Comparison of ENCODE assay signal across 24 cellular contexts in genomic region chr3:138797508-138798038, GRCh38. TPM values are rescaled to one million over a fixed set of nuclear protein-coding genes. Genes with fewer than 3 reads are reported as not detected.
DNase-seq lines count a peak whose midpoint lies in the region; ATAC-seq and TF ChIP-seq lines count a peak whose summit lies in the region.
"Had no signal": no experiment of that assay in that cellular context is flagged by ENCODE, and none has a peak within 500 bp of the region (broad histone marks: within the 10 kb centered on the region; RNA-seq: fewer than 3 reads in every experiment).

No MANE protein-coding gene starts in this region.

- in situ Hi-C loops in gastrocnemius medialis (cut with MboI; ENCODE audit: low sequenced_read_pairs in 4 of 4) = no loop called here
- in situ Hi-C loops in HAP-1 (cut with MboI; ENCODE audit: low sequenced_read_pairs) = no loop called here

- no peak for TF ChIP-seq POLR2A in heart left ventricle (IDR thresholded peaks at IDR 0.05)
- peak in 1 of 2 donors; percentile 11 for TF ChIP-seq POLR2A in gastrocnemius medialis (IDR thresholded peaks at IDR 0.05)

- no TSS peak for BruUV-seq in A673 (replicated peaks; lab: Mats Ljungman, UMichigan)

- H3K9me3 ChIP-seq in heart left ventricle = no peaks in the 10 kb centered on the region
- no peaks in the 10 kb centered on the region for H3K9me3 ChIP-seq in gastrocnemius medialis
- H3K9me3 ChIP-seq in A673 (ENCODE audit: low read depth, low read length, poor library complexity, severe bottlenecking) = no peaks in the 10 kb centered on the region
- H3K9me3 ChIP-seq in HAP-1 = no peaks in the 10 kb centered on the region
- H3K9me3 ChIP-seq: BLaER1, spleen, upper lobe of right lung had no signal

- H3K36me3 Mint-ChIP-seq in activated T-helper 17 cell treated with anti-CD3 and anti-CD28 coated beads, Interleukin-2, amount 50 U/mL, for 72 hours (ENCODE audit: low read depth) = peaks cover 34% of the 10 kb centered on the region

- no peak overlapping the region for H3K4me3 Mint-ChIP-seq in activated T-helper 17 cell treated with anti-CD3 and anti-CD28 coated beads, Interleukin-2, amount 50 U/mL, for 72 hours
- H3K4me3 Mint-ChIP-seq: HFFc6; mesothelial cell of epicardium; naive thymus-derived CD8-positive, alpha-beta T cell had no signal

- WGBS in heart left ventricle, 4 donors = 93 to 95% (median 94%) methylated on average over 1 of the region's 1 CpG

- H3K4me3 ChIP-seq in heart left ventricle (no peak overlapping the region), gastrocnemius medialis (no peak overlapping the region), A673 (ENCODE audit: low read depth, low read length, poor library complexity, severe bottlenecking) (no peak overlapping the region), HAP-1 (no peak overlapping the region)
- H3K4me3 ChIP-seq: BLaER1, dorsolateral prefrontal cortex, GM23248, spleen, upper lobe of right lung had no signal

- peak; percentile 18 for ATAC-seq in Right ventricle myocardium superior (ENCODE audit: poor library complexity)
- ATAC-seq in heart left ventricle = no peak
- peak; percentile 49 for ATAC-seq in GM21529 (IDR thresholded peaks at IDR 0.05; ENCODE audit: unreplicated experiment)
- ATAC-seq in activated T-helper 17 cell treated with anti-CD3 and anti-CD28 coated beads, Interleukin-2, amount 50 U/mL, for 72 hours (replicated peaks) = no peak
- peak; percentile 71 to 78 for ATAC-seq in gastrocnemius medialis
- ATAC-seq: naive thymus-derived CD8-positive, alpha-beta T cell; upper lobe of right lung had no signal

- peaks cover 0 to 18% (median 11%) of the 10 kb centered on the region in 12 donors for H3K4me1 ChIP-seq in heart left ventricle
- peaks cover 31 to 36% of the 10 kb centered on the region in 2 donors for H3K4me1 ChIP-seq in gastrocnemius medialis
- H3K4me1 ChIP-seq in A673 (ENCODE audit: insufficient read depth, low read length, poor library complexity, severe bottlenecking) = no peaks in the 10 kb centered on the region
- peaks cover 10% of the 10 kb centered on the region for H3K4me1 ChIP-seq in HAP-1
- H3K4me1 ChIP-seq: BLaER1, upper lobe of right lung had no signal

- H3K27ac ChIP-seq in heart left ventricle (peak overlapping the region in 1 of 12 donors; percentile 4), gastrocnemius medialis (peak overlapping the region; percentile 73 to 85 (median 78)), A673 (ENCODE audit: low read depth, low read length, poor library complexity, severe bottlenecking) (no peak overlapping the region)
- H3K27ac ChIP-seq: BLaER1, dorsolateral prefrontal cortex, GM23248, spleen, upper lobe of right lung had no signal

- peak overlapping the region; percentile 85 for H3K27ac Mint-ChIP-seq in activated T-helper 17 cell treated with anti-CD3 and anti-CD28 coated beads, Interleukin-2, amount 50 U/mL, for 72 hours
- H3K27ac Mint-ChIP-seq: HFFc6, mesothelial cell of epicardium had no signal

- H3K4me1 Mint-ChIP-seq in activated T-helper 17 cell treated with anti-CD3 and anti-CD28 coated beads, Interleukin-2, amount 50 U/mL, for 72 hours = peaks cover 19% of the 10 kb centered on the region
- H3K4me1 Mint-ChIP-seq: mesothelial cell of epicardium had no signal

- POLR2A ChIA-PET in A673 (lab: Charles Lee; ENCODE audit: low non-redundant PET) = no interaction called here

- H3K27me3 Mint-ChIP-seq in activated T-helper 17 cell treated with anti-CD3 and anti-CD28 coated beads, Interleukin-2, amount 50 U/mL, for 72 hours = no peaks in the 10 kb centered on the region
- H3K27me3 Mint-ChIP-seq: naive thymus-derived CD8-positive, alpha-beta T cell had no signal

- H3K27me3 ChIP-seq in heart left ventricle = no peaks in the 10 kb centered on the region
- H3K27me3 ChIP-seq in gastrocnemius medialis = no peaks in the 10 kb centered on the region
- H3K27me3 ChIP-seq in A673 (replicated peaks; ENCODE audit: insufficient read depth, low read depth, low read length, poor library complexity) = no peaks in the 10 kb centered on the region
- H3K27me3 ChIP-seq in HAP-1 (ENCODE audit: low read depth) = no peaks in the 10 kb centered on the region
- H3K27me3 ChIP-seq: BLaER1, dorsolateral prefrontal cortex, spleen, upper lobe of right lung had no signal

- DNase-seq in Right ventricle myocardium superior (no peak), heart left ventricle (no peak), gastrocnemius medialis (peak; percentile 27 to 35), A673 (ENCODE audit: low spot score) (no peak), HAP-1 (ENCODE audit: low spot score in 2 of 2) (no peak)
- no peak for DNase-seq in activated effector memory CD4-positive, alpha-beta T cell treated with Interleukin-2 at 50 U/mL for 16 hours
- DNase-seq: activated gamma-delta T cell; cerebellar nuclear complex; DMS79; GDM1; GM23248; HFFc6; naive thymus-derived CD8-positive, alpha-beta T cell; NCI-H1417; NCI-H2081; NCI-H2227 treated with DMSO at 0.1 percent for 48 hours; NCI-H774; spleen; upper lobe of right lung had no signal

- H3K36me3 ChIP-seq in heart left ventricle (peaks cover 0 to 23% (median 13%) of the 10 kb centered on the region in 9 donors), gastrocnemius medialis (no peaks in the 10 kb centered on the region), A673 (ENCODE audit: insufficient read depth, low read length, poor library complexity, severe bottlenecking) (no peaks in the 10 kb centered on the region), HAP-1 (replicated peaks) (no peaks in the 10 kb centered on the region)

- intact Hi-C loops in Right ventricle myocardium superior (cut with DNase I) = no loop called here
- intact Hi-C loops in heart left ventricle (cut with DNase I) = no loop called here
- intact Hi-C loops in gastrocnemius medialis (cut with DNase I; ENCODE audit: low total_unique reads) = loop anchor here (2.0 kb wide), 2 partner anchors 23 to 37 kb away; partner anchors contain the start of gene PIK3CB
- intact Hi-C loops in A673 (cut with micrococcal nuclease; ENCODE audit: unreplicated experiment) = no loop called here

- TF ChIP-seq CTCF in heart left ventricle (IDR thresholded peaks at IDR 0.05) = no peak
- TF ChIP-seq CTCF in gastrocnemius medialis (IDR thresholded peaks at IDR 0.05 in 4 of 5, conservative IDR thresholded peaks at IDR 0.05 in 1 of 5) = no peak
- TF ChIP-seq CTCF in A673 (conservative IDR thresholded peaks at IDR 0.05; ENCODE audit: low read depth, low read length) = no peak

- H3K9me3 Mint-ChIP-seq in activated T-helper 17 cell treated with anti-CD3 and anti-CD28 coated beads, Interleukin-2, amount 50 U/mL, for 72 hours = no peaks in the 10 kb centered on the region
- H3K9me3 Mint-ChIP-seq: HFFc6; mesothelial cell of epicardium; naive thymus-derived CD8-positive, alpha-beta T cell had no signal

- CTCF ChIA-PET in A673 (lab: Charles Lee) = no interaction called here

RNA-seq across cellular contexts. Expression of gene PIK3CB, which starts 37.2 kb away (rescaled TPM):
- total RNA-seq in Right ventricle myocardium superior (30.7 TPM), heart left ventricle (10 to 100 TPM; 23.4 to 38.1 (median 29.4) TPM), gastrocnemius medialis (10 to 100 TPM; 24.9 to 94.7 (median 36.8) TPM), A673 (2021) (16.4 and 17.4 TPM in 2 replicates)
- 10 to 100 TPM in 1 of 2 donors, 1 to 10 TPM in 1; 6.9 to 30.5 TPM for polyA plus RNA-seq in heart left ventricle
- total RNA-seq in activated T-helper 17 cell treated with anti-CD3 and anti-CD28 coated beads, Interleukin-2, amount 50 U/mL, for 72 hours = 10 to 100 TPM; 17.2 to 20.3 TPM

Comparison
In these comparisons a context has a peak if more than half of its experiments do, and no peak if none do; other contexts are left out.
1. ATAC-seq: peak in Right ventricle myocardium superior (single experiment), GM21529 (single experiment) and gastrocnemius medialis (2 of 2); none in heart left ventricle (0 of 4) and activated T-helper 17 cell treated with anti-CD3 and anti-CD28 coated beads, Interleukin-2, amount 50 U/mL, for 72 hours (single experiment).
2. DNase-seq: peak in gastrocnemius medialis (2 of 2); none in Right ventricle myocardium superior (single experiment), heart left ventricle (0 of 5), activated effector memory CD4-positive, alpha-beta T cell treated with Interleukin-2 at 50 U/mL for 16 hours (single experiment), A673 (single experiment) and HAP-1 (0 of 2).